8 cellular contexts compared by ENCODE assay signal in the genomic region with DNA sequence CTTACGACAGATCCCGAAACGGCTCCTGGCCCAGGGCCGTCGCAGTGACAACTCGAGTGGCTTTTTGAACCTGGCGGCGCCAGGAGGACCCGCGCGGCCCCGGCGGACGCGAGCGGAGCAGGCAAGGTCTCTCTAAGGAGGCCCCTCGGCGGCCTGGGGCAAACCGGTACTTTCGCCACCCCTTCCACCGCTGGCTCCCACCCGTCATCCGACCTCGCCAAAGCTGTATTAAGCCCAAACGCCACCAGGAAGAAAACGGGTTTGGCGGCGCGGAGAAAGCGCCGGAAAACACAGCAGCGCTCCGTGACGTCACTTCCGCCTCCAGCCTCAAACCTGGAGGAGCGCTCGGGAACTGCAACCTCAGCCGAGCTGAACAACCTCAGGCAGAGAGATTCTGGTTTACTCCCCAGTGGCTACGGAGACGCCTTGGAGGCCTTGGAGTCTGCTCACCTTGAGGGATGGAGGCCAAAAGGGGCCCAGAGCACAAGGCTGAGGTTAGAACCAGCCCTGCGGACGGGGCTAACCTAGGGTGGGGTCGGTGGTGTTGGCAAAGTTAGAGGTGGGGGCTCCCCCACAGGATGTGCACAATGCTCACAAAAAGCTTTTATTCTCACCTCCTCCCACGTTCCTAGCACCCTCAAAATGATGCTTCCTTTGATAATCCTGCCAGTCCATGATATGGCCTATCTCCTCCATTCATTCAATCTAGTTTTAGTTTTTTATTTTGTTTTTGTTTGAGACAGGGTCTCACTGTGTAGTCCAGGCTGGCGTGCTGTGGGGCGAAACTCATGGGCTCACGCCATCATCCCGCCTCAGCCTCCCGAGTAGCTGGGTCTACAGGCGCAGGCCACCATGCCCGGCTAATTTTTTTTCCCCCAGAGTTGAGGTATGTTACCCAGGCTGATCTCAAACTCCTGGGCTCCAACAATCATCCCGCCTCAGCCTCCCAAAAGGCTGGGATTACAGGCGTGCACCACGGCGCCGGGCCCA.
DNase-seq lines count a peak whose midpoint lies in the region; ATAC-seq and TF ChIP-seq lines count a peak whose summit lies in the region.

A gene (minus strand): TSS at position 295 of the 990 bp plus-strand sequence. CDS start 15,484 bp downstream, outside the sequence.

- peak; percentile 93 for ATAC-seq in GM19043 (IDR thresholded peaks at IDR 0.05; ENCODE audit: low read depth, unreplicated experiment)
- ATAC-seq in HG03432 (IDR thresholded peaks at IDR 0.05; ENCODE audit: unreplicated experiment) = peak; percentile 93

- peak; percentile 73 for TF ChIP-seq CTCF in choroid plexus epithelial cell (conservative IDR thresholded peaks at IDR 0.05; ENCODE audit: low read depth, low read length)

- peak within 1 kb of the TSS; percentile 74 for H3K4me3 ChIP-seq in choroid plexus epithelial cell (ENCODE audit: low read depth, low read length)

- DNase-seq in Ammon's horn (ENCODE audit: low spot score) = peak; percentile 92
- DNase-seq in NCI-H510A (lab: John Stamatoyannopoulos, UW) = peak; percentile 83
- DNase-seq in activated CD4-positive, alpha-beta T cell treated with anti-CD3 and anti-CD28 coated beads for 24 hours (ENCODE audit: low read depth in 2 of 2) = peak; percentile 87 to 88
- DNase-seq in choroid plexus epithelial cell (ENCODE audit: low read depth) = peak; percentile 94
- peak; percentile 91 for DNase-seq in kidney tubule cell (ENCODE audit: low spot score)
- peak; percentile 78 to 88 (median 86) for DNase-seq in stimulated activated CD4-positive, alpha-beta T cell treated with anti-CD3 and anti-CD28 coated beads, Interleukin-1b, Interleukin-23, amount 100 ng/mL, for 24 hours (ENCODE audit: low read depth in 4 of 4, low spot score in 1 of 4)

Comparison
In these comparisons a context has a peak if more than half of its experiments do, and no peak if none do; other contexts are left out.
1. Peak in every context shown above with its lines: DNase-seq, ATAC-seq and H3K4me3 ChIP-seq.